In the genomic region with DNA sequence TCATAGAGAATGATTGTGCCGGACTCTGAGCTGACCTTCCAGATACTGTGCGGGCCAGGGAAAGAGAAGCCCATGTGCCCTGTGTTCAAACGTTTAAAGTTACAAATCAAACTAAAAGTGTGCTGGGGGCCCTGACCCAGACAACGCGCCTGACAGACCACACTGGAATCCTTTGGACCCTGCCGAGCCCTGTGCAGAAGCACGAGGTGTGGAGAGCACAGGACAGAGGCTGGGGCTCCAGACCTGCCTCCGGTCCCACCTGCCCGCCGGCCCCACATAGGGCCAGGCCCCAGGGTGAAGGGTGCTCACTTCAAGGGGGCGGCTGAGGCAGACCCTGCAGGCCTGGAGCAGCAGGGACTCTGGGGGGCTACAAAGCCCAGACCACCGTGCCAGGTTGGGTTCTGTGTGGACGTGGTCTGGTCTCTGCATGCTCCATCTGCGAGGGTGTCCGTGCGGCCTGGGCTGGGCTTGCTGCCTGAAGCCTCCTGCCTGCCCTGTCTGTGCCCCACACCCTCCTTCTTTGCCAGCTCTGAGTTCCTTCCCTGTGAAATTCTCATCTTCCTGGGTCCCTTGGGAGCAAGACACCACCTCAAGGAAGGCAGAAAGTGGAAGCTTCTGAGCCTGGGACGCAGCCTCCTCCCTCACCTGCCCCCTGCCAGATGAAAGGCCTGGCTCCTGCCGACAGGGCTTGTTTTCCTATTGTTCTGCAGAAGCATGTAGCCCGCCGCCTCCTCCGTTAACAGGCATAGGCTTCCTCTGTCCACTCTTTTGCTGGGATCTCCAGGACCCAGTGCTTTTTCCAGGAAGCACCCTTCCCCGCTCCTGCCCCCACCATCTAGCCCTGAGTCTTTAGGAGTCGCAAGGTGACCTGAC, we compare ENCODE assay signal across 1 cellular context.
TF ChIP-seq lines count a peak whose summit lies in the region.

No MANE protein-coding gene starts in this region.

TF ChIP-seq in H1, 55 proteins besides CTCF, POLR2A, EP300 and RAD21:
- TF ChIP-seq PHF8 (conservative IDR thresholded peaks at IDR 0.05; ENCODE audit: low read depth, low read length) (no peak), POLR2AphosphoS5 (IDR thresholded peaks at IDR 0.05; ENCODE audit: low read depth, low read length) (no peak), ATF2 (IDR thresholded peaks at IDR 0.05; ENCODE audit: low read length) (no peak), BCL11A (IDR thresholded peaks at IDR 0.05; ENCODE audit: low read depth in 2 of 2, low read length in 2 of 2) (no peak), CHD2 (IDR thresholded peaks at IDR 0.05; ENCODE audit: low read length) (no peak), RNF2 (IDR thresholded peaks at IDR 0.05; ENCODE audit: borderline replicate concordance, low read depth, low read length, missing control alignments, poor library complexity, severe bottlenecking) (no peak), GABPA (IDR thresholded peaks at IDR 0.05; ENCODE audit: borderline replicate concordance, insufficient read depth, low read length) (no peak), GTF2F1 (IDR thresholded peaks at IDR 0.05; ENCODE audit: borderline replicate concordance, low read depth, low read length) (no peak), TEAD4 (IDR thresholded peaks at IDR 0.05; ENCODE audit: low read depth, low read length) (no peak), SAP30 (IDR thresholded peaks at IDR 0.05; ENCODE audit: insufficient read depth, insufficient replicate concordance, low read length) (no peak), CEBPB (IDR thresholded peaks at IDR 0.05; ENCODE audit: low read depth, low read length) (no peak), SRF (IDR thresholded peaks at IDR 0.05; ENCODE audit: low read depth, low read length) (no peak), TAF1 (IDR thresholded peaks at IDR 0.05; ENCODE audit: low read depth, low read length) (no peak), SP2 (IDR thresholded peaks at IDR 0.05; ENCODE audit: low read length) (no peak), NANOG (IDR thresholded peaks at IDR 0.05; ENCODE audit: insufficient read depth, low read depth, low read length, poor library complexity, severe bottlenecking) (no peak), SIN3A (conservative IDR thresholded peaks at IDR 0.05 in 1 of 2, IDR thresholded peaks at IDR 0.05 in 1 of 2; ENCODE audit: low read depth in 1 of 2, low read length in 2 of 2) (no peak)
